Comparison of ENCODE assay signal across 15 cellular contexts in the genomic region with DNA sequence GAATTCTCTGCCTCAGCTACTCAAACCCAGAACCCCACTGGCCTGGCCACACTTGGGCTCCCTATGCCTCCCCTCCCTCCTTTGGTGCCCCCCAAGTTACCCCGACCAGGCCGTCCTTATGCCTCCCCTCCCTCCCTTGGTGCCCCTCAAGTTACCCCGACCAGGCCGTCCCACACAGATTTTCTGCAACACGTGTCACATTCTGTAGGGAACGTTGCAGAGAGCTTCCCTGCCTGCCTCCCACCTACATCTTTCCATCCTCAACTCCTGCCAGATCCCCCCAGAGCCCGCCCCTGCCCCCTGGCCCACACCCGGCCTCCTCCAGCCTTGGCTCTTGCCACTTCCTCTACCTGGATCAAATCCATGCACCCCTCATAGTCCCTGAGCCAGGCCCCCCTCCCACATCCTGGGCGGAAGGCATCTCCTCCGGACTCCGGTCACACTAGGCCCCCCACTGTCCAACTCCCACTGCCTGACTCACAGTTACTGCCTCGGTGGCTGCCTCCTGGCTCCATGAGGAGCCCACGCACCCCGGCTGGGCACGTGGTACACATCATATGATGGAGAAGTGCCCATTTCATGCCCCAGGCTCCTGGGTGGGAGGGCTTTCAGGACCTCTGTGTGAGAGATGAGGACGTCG. TPM values are rescaled to one million over a fixed set of nuclear protein-coding genes. Genes with fewer than 3 reads are reported as not detected.
DNase-seq lines count a peak whose midpoint lies in the region; ATAC-seq and TF ChIP-seq lines count a peak whose summit lies in the region.
"Had no signal": no experiment of that assay in that cellular context is flagged by ENCODE, and none has a peak within 500 bp of the region (broad histone marks: within the 10 kb centered on the region; RNA-seq: fewer than 3 reads in every experiment).

No MANE protein-coding gene starts in this region.

- WGBS in mammary epithelial cell (ENCODE audit: low coverage, missing lambda C conversion rate): 10% methylated on average over 9 of the region's 17 CpGs
- WGBS in GM23248 (ENCODE audit: low coverage in 1 of 2, low lambda C conversion rate in 2 of 2, missing lambda C conversion rate in 2 of 2), 2 experiments: 79 to 84% methylated on average over 13 to 17 of the region's 17 CpGs

- no peaks in the 10 kb centered on the region for H3K79me2 ChIP-seq in mammary epithelial cell (ENCODE audit: insufficient read depth, low read length)
- no peaks in the 10 kb centered on the region for H3K79me2 ChIP-seq in PC-9 (ENCODE audit: low read depth)
- H3K79me2 ChIP-seq in GM23248 (ENCODE audit: insufficient read depth): no peaks in the 10 kb centered on the region

- H3K4me1 ChIP-seq in mammary epithelial cell (ENCODE audit: insufficient read depth, low read length) (no peaks in the 10 kb centered on the region), PC-9 (replicated peaks; ENCODE audit: insufficient read depth) (no peaks in the 10 kb centered on the region), GM23248 (ENCODE audit: insufficient read depth) (0 out of 2 replicates have a peak, but pooled peaks cover 9% of the 10 kb centered on the region)

- H3K36me3 ChIP-seq in mammary epithelial cell (ENCODE audit: insufficient read depth, low read length) (no peaks in the 10 kb centered on the region), PC-9 (ENCODE audit: low read depth) (no peaks in the 10 kb centered on the region), GM23248 (ENCODE audit: low read depth) (no peaks in the 10 kb centered on the region)

- no peak for TF ChIP-seq CTCF in natural killer cell (IDR thresholded peaks at IDR 0.05)
- no peak for TF ChIP-seq CTCF in fibroblast of mammary gland (conservative IDR thresholded peaks at IDR 0.05; ENCODE audit: control insufficient read depth, insufficient read depth, low read depth, low read length)
- no peak for TF ChIP-seq CTCF in mammary epithelial cell (conservative IDR thresholded peaks at IDR 0.05 in 1 of 2, IDR thresholded peaks at IDR 0.05 in 1 of 2; ENCODE audit: extremely low read depth in 1 of 2, insufficient read depth in 1 of 2, low read depth in 1 of 2, low read length in 2 of 2)
- no peak for TF ChIP-seq CTCF in PC-9 (conservative IDR thresholded peaks at IDR 0.05)

- no peak overlapping the region for H2AFZ ChIP-seq in mammary epithelial cell (ENCODE audit: low read depth, low read length)
- no peak overlapping the region for H2AFZ ChIP-seq in PC-9
- no peak overlapping the region for H2AFZ ChIP-seq in GM23248

- H3K9ac ChIP-seq in mammary epithelial cell (ENCODE audit: insufficient read depth, low read length) (no peak overlapping the region), GM23248 (no peak overlapping the region)

- DNase-seq in natural killer cell (no peak), fibroblast of mammary gland (ENCODE audit: low read depth) (peak; percentile 9), mammary epithelial cell (no peak), PC-9 (no peak), GM23248 (no peak)
- DNase-seq in natural killer cell treated with Interleukin-12 subunit alpha and Interleukin-12 subunit beta and Interleukin-15 and Interleukin-18, amount 100 ng/mL, for 72 hours (ENCODE audit: low spot score): no peak
- DNase-seq in stimulated activated naive B cell treated with anti-CD40 and anti-IgM and Interleukin-4, amounts not matched to agents 10 μg/mL and 1 μg/mL and 100 μg/mL, for 72 hours: no peak
- DNase-seq: CD4-positive, CD25-positive, alpha-beta regulatory T cell; HCEC 1CT; MV-4-11; NCI-H1417; NCI-H1930; NCI-H526 treated with DMSO at 0.1 percent for 48 hours; SIG-M5 had no signal

- no peak overlapping the region for H3K4me3 Mint-ChIP-seq in natural killer cell
- no peak overlapping the region for H3K4me3 Mint-ChIP-seq in natural killer cell treated with Interleukin-12 subunit alpha and Interleukin-12 subunit beta and Interleukin-15 and Interleukin-18, amount 100 ng/mL, for 72 hours
- no peak overlapping the region for H3K4me3 Mint-ChIP-seq in stimulated activated naive B cell treated with anti-CD40 and anti-IgM and Interleukin-4, amounts not matched to agents 10 μg/mL and 1 μg/mL and 100 μg/mL, for 72 hours
- H3K4me3 Mint-ChIP-seq: CD4-positive, CD25-positive, alpha-beta regulatory T cell had no signal

- no peaks in the 10 kb centered on the region for H3K9me3 Mint-ChIP-seq in natural killer cell
- H3K9me3 Mint-ChIP-seq in natural killer cell treated with Interleukin-12 subunit alpha and Interleukin-12 subunit beta and Interleukin-15 and Interleukin-18, amount 100 ng/mL, for 72 hours: no peaks in the 10 kb centered on the region
- no peaks in the 10 kb centered on the region for H3K9me3 Mint-ChIP-seq in stimulated activated naive B cell treated with anti-CD40 and anti-IgM and Interleukin-4, amounts not matched to agents 10 μg/mL and 1 μg/mL and 100 μg/mL, for 72 hours
- H3K9me3 Mint-ChIP-seq: CD4-positive, CD25-positive, alpha-beta regulatory T cell had no signal

- dilution Hi-C loops in mammary epithelial cell (cut with HindIII; ENCODE audit: low sequenced_read_pairs): no loop called here

- H3K9me2 ChIP-seq in PC-9 (ENCODE audit: insufficient read depth): no peaks in the 10 kb centered on the region
- no peaks in the 10 kb centered on the region for H3K9me2 ChIP-seq in GM23248 (ENCODE audit: insufficient read depth)

- ATAC-seq in natural killer cell: peak in 1 of 3 donors; percentile 8
- ATAC-seq in natural killer cell treated with Interleukin-12 subunit alpha and Interleukin-12 subunit beta and Interleukin-15 and Interleukin-18, amount 100 ng/mL, for 72 hours: no peak
- ATAC-seq in stimulated activated naive B cell treated with anti-CD40 and anti-IgM and Interleukin-4, amounts not matched to agents 10 μg/mL and 1 μg/mL and 100 μg/mL, for 72 hours (replicated peaks): no peak

- no peak overlapping the region for H3K4me3 ChIP-seq in fibroblast of mammary gland (ENCODE audit: control insufficient read depth, low read depth, low read length)
- H3K4me3 ChIP-seq in mammary epithelial cell (replicated peaks in 1 of 3; ENCODE audit: insufficient read depth in 1 of 3, low read depth in 2 of 3, low read length in 3 of 3): no peak overlapping the region
- H3K4me3 ChIP-seq in PC-9: no peak overlapping the region
- no peak overlapping the region for H3K4me3 ChIP-seq in GM23248

- CTCF ChIA-PET in mammary epithelial cell (lab: Charles Lee; ENCODE audit: low non-redundant PET) (no interaction called here), PC-9 (lab: Charles Lee) (no interaction called here)

- BruUV-seq in mammary epithelial cell (replicated peaks; lab: Mats Ljungman, UMichigan) (no TSS peak), PC-9 (replicated peaks; lab: Mats Ljungman, UMichigan) (no TSS peak)

- H3K27ac Mint-ChIP-seq in natural killer cell: peak overlapping the region; percentile 45 to 54
- peak overlapping the region in 1 of 2 donors; percentile 31 for H3K27ac Mint-ChIP-seq in natural killer cell treated with Interleukin-12 subunit alpha and Interleukin-12 subunit beta and Interleukin-15 and Interleukin-18, amount 100 ng/mL, for 72 hours
- H3K27ac Mint-ChIP-seq in stimulated activated naive B cell treated with anti-CD40 and anti-IgM and Interleukin-4, amounts not matched to agents 10 μg/mL and 1 μg/mL and 100 μg/mL, for 72 hours: peak overlapping the region; percentile 39
- H3K27ac Mint-ChIP-seq: CD4-positive, CD25-positive, alpha-beta regulatory T cell had no signal

- peaks cover 5 to 6% of the 10 kb centered on the region in 2 donors for H3K4me1 Mint-ChIP-seq in natural killer cell
- H3K4me1 Mint-ChIP-seq in natural killer cell treated with Interleukin-12 subunit alpha and Interleukin-12 subunit beta and Interleukin-15 and Interleukin-18, amount 100 ng/mL, for 72 hours (ENCODE audit: low read depth in 2 of 2): no peaks in the 10 kb centered on the region
- H3K4me1 Mint-ChIP-seq in stimulated activated naive B cell treated with anti-CD40 and anti-IgM and Interleukin-4, amounts not matched to agents 10 μg/mL and 1 μg/mL and 100 μg/mL, for 72 hours: no peaks in the 10 kb centered on the region

- H3K4me2 ChIP-seq in mammary epithelial cell (ENCODE audit: insufficient read depth, low read depth, low read length) (no peak overlapping the region), PC-9 (no peak overlapping the region), GM23248 (ENCODE audit: unreplicated experiment) (no peak overlapping the region)

- POLR2A ChIA-PET in PC-9 (lab: Charles Lee; ENCODE audit: unreplicated experiment): no interaction called here

- H3K27me3 ChIP-seq in mammary epithelial cell (ENCODE audit: insufficient read depth, low read length): peaks cover 1% of the 10 kb centered on the region
- H3K27me3 ChIP-seq in PC-9 (ENCODE audit: insufficient read depth, low read depth): peaks cover 6% of the 10 kb centered on the region; the same call in 1 of the 2 replicates
- H3K27me3 ChIP-seq in GM23248 (replicated peaks; ENCODE audit: insufficient read depth): no peaks in the 10 kb centered on the region

- intact Hi-C loops in natural killer cell (cut with micrococcal nuclease) (no loop called here), mammary epithelial cell (cut with micrococcal nuclease) (no loop called here), PC-9 (cut with micrococcal nuclease; ENCODE audit: unreplicated experiment) (no loop called here)

- H3K27ac ChIP-seq in angular gyrus (ENCODE audit: low read depth, low read length) (peak overlapping the region; percentile 82), mammary epithelial cell (ENCODE audit: insufficient read depth, low read depth, low read length) (no peak overlapping the region), PC-9 (no peak overlapping the region), GM23248 (no peak overlapping the region)

- H3K9me3 ChIP-seq in mammary epithelial cell (replicated peaks; ENCODE audit: insufficient read depth, low read length): no peaks in the 10 kb centered on the region
- H3K9me3 ChIP-seq in PC-9 (ENCODE audit: insufficient read depth, low read depth): no peaks in the 10 kb centered on the region
- no peaks in the 10 kb centered on the region for H3K9me3 ChIP-seq in GM23248 (ENCODE audit: low read depth)

- H3F3A ChIP-seq in PC-9 (ENCODE audit: insufficient read depth, low read depth) (no peaks in the 10 kb centered on the region), GM23248 (ENCODE audit: insufficient read depth) (peaks cover 16% of the 10 kb centered on the region)

- no peaks in the 10 kb centered on the region for H3K27me3 Mint-ChIP-seq in natural killer cell (ENCODE audit: low read depth in 2 of 2)
- no peaks in the 10 kb centered on the region for H3K27me3 Mint-ChIP-seq in natural killer cell treated with Interleukin-12 subunit alpha and Interleukin-12 subunit beta and Interleukin-15 and Interleukin-18, amount 100 ng/mL, for 72 hours
- H3K27me3 Mint-ChIP-seq in stimulated activated naive B cell treated with anti-CD40 and anti-IgM and Interleukin-4, amounts not matched to agents 10 μg/mL and 1 μg/mL and 100 μg/mL, for 72 hours: no peaks in the 10 kb centered on the region
- H3K27me3 Mint-ChIP-seq: CD4-positive, CD25-positive, alpha-beta regulatory T cell had no signal

- H3K36me3 Mint-ChIP-seq in natural killer cell: peaks cover 7% of the 10 kb centered on the region
- H3K36me3 Mint-ChIP-seq in natural killer cell treated with Interleukin-12 subunit alpha and Interleukin-12 subunit beta and Interleukin-15 and Interleukin-18, amount 100 ng/mL, for 72 hours: no peaks in the 10 kb centered on the region
- peaks cover 31 to 68% of the 10 kb centered on the region in 2 donors for H3K36me3 Mint-ChIP-seq in stimulated activated naive B cell treated with anti-CD40 and anti-IgM and Interleukin-4, amounts not matched to agents 10 μg/mL and 1 μg/mL and 100 μg/mL, for 72 hours

- H4K20me1 ChIP-seq in mammary epithelial cell (ENCODE audit: insufficient read depth, low read length) (no peaks in the 10 kb centered on the region), PC-9 (ENCODE audit: insufficient read depth) (no peaks in the 10 kb centered on the region), GM23248 (ENCODE audit: insufficient read depth) (no peaks in the 10 kb centered on the region)

- in situ Hi-C loops in mammary epithelial cell (cut with MboI; ENCODE audit: low sequenced_read_pairs in 2 of 2) (no loop called here), GM23248 (cut with MboI) (no loop called here)

RNA-seq across cellular contexts. Expression of gene KCNAB2, which starts 41.2 kb away (rescaled TPM):
- total RNA-seq in natural killer cell: 100 to 1,000 TPM; 387 to 749 (median 430) TPM
- total RNA-seq in natural killer cell treated with Interleukin-12 subunit alpha and Interleukin-12 subunit beta and Interleukin-15 and Interleukin-18, amount 100 ng/mL, for 72 hours: 100 to 1,000 TPM; 157 to 360 TPM
- 1 to 10 TPM; 4.8 to 7.4 TPM for total RNA-seq in mammary epithelial cell
- 4.8 TPM for polyA plus RNA-seq in mammary epithelial cell
- polyA minus RNA-seq in mammary epithelial cell: 14.3 TPM
- 19.6 and 21.4 TPM in 2 replicates for total RNA-seq in PC-9 (2021)
- 3.5 and 4.8 TPM in 2 replicates for total RNA-seq in GM23248 (2014; rRNA removed; shearing (Covaris generic))
- polyA plus RNA-seq in GM23248 (2016; fragmentation: Nextera tagmentation; extraction: Ambion mirVana): 3.9 TPM in 2 replicates
